2 cellular contexts compared by ENCODE assay signal in the genomic region with DNA sequence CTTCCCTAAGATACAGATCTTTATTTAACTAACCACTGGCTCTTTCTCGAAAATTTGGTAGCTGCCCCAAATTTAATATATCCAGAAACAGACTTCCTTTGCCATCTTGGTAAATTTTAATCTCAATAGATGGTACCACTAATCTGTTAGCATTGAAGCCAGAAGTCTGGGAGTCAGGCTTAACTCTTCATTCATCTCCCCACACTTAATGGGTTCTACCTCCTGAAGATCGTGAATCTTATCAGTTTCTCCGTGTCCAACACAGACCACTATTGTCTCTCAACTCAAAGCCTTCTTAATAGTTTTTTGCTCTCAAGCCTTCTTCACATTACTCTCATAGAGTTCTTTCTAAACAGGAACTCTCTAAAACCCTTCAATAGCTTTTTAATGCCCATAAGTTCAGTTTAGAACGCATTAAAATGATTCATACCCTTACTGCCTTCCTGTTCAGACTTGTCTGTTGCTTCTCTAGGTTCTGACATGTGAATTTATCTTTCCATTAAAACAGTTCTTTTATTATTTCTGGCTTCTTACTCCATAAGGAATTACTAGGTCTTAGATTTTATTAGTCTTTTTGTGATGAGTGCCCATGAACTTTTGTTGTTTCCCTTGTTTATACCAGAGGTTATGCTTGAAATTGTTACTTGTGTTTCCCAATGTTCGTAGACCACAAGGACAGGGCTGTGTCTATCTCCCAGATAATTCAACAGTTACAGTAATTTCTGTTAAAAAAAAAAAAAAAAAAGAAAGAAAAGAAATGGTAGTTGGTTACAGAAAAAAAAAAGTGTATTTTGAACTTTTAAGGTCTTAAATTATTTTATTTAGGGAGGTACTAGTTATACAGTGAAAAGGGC.
A peak's percentile ranks its signal among the peaks of the same experiment; 100 is the strongest.
TF ChIP-seq lines count a peak whose summit lies in the region.

No MANE protein-coding gene starts in this region.

TF ChIP-seq in HEK293, 187 proteins besides CTCF, POLR2A, EP300 and RAD21 (continues in another document):
- TF ChIP-seq, protein P1, sequence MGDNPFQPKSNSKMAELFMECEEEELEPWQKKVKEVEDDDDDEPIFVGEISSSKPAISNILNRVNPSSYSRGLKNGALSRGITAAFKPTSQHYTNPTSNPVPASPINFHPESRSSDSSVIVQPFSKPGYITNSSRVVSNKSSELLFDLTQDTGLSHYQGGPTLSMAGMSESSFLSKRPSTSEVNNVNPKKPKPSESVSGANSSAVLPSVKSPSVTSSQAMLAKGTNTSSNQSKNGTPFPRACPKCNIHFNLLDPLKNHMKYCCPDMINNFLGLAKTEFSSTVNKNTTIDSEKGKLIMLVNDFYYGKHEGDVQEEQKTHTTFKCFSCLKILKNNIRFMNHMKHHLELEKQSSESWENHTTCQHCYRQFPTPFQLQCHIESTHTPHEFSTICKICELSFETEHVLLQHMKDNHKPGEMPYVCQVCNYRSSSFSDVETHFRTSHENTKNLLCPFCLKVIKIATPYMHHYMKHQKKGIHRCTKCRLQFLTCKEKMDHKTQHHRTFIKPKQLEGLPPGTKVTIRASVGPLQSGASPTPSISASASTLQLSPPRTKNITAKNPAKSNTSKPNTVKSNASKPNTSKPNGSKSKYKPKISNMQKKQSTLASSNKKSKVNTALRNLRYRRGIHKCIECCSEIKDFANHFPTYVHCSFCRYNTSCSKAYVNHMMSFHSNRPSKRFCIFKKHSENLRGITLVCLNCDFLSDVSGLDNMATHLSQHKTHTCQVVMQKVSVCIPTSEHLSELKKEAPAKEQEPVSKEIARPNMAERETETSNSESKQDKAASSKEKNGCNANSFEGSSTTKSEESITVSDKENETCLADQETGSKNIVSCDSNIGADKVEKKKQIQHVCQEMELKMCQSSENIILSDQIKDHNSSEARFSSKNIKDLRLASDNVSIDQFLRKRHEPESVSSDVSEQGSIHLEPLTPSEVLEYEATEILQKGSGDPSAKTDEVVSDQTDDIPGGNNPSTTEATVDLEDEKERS (tag by site-specific recombination; IDR thresholded peaks at IDR 0.05), result no peak
- TF ChIP-seq ZNF174 (tag by site-specific recombination; IDR thresholded peaks at IDR 0.05) (no peak), ZNF341 (tag by site-specific recombination; IDR thresholded peaks at IDR 0.05; ENCODE audit: low read depth) (no peak), ZNF140 (tag by site-specific recombination; IDR thresholded peaks at IDR 0.05) (no peak), GLIS2 (tag by site-specific recombination; IDR thresholded peaks at IDR 0.05) (no peak), ZNF248 (tag by site-specific recombination; IDR thresholded peaks at IDR 0.05) (no peak), HOXA7 (CRISPR knock-in tag; IDR thresholded peaks at IDR 0.05; ENCODE audit: borderline replicate concordance) (no peak), ZNF48 (tag by site-specific recombination; IDR thresholded peaks at IDR 0.05) (no peak), ZNF473 (tag by site-specific recombination; IDR thresholded peaks at IDR 0.05) (no peak), ZNF544 (tag by site-specific recombination; IDR thresholded peaks at IDR 0.05) (no peak)
- TF ChIP-seq, protein P2, sequence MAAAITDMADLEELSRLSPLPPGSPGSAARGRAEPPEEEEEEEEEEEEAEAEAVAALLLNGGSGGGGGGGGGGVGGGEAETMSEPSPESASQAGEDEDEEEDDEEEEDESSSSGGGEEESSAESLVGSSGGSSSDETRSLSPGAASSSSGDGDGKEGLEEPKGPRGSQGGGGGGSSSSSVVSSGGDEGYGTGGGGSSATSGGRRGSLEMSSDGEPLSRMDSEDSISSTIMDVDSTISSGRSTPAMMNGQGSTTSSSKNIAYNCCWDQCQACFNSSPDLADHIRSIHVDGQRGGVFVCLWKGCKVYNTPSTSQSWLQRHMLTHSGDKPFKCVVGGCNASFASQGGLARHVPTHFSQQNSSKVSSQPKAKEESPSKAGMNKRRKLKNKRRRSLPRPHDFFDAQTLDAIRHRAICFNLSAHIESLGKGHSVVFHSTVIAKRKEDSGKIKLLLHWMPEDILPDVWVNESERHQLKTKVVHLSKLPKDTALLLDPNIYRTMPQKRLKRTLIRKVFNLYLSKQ (tag by site-specific recombination; IDR thresholded peaks at IDR 0.05; ENCODE audit: borderline replicate concordance), result no peak
- TF ChIP-seq, protein P3, sequence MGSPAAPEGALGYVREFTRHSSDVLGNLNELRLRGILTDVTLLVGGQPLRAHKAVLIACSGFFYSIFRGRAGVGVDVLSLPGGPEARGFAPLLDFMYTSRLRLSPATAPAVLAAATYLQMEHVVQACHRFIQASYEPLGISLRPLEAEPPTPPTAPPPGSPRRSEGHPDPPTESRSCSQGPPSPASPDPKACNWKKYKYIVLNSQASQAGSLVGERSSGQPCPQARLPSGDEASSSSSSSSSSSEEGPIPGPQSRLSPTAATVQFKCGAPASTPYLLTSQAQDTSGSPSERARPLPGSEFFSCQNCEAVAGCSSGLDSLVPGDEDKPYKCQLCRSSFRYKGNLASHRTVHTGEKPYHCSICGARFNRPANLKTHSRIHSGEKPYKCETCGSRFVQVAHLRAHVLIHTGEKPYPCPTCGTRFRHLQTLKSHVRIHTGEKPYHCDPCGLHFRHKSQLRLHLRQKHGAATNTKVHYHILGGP (tag by site-specific recombination; IDR thresholded peaks at IDR 0.05), result peak; percentile 82
- TF ChIP-seq, protein P4, sequence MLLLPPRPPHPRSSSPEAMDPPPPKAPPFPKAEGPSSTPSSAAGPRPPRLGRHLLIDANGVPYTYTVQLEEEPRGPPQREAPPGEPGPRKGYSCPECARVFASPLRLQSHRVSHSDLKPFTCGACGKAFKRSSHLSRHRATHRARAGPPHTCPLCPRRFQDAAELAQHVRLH (tag by site-specific recombination; IDR thresholded peaks at IDR 0.05), result peak; percentile 73
- TF ChIP-seq, protein P5, sequence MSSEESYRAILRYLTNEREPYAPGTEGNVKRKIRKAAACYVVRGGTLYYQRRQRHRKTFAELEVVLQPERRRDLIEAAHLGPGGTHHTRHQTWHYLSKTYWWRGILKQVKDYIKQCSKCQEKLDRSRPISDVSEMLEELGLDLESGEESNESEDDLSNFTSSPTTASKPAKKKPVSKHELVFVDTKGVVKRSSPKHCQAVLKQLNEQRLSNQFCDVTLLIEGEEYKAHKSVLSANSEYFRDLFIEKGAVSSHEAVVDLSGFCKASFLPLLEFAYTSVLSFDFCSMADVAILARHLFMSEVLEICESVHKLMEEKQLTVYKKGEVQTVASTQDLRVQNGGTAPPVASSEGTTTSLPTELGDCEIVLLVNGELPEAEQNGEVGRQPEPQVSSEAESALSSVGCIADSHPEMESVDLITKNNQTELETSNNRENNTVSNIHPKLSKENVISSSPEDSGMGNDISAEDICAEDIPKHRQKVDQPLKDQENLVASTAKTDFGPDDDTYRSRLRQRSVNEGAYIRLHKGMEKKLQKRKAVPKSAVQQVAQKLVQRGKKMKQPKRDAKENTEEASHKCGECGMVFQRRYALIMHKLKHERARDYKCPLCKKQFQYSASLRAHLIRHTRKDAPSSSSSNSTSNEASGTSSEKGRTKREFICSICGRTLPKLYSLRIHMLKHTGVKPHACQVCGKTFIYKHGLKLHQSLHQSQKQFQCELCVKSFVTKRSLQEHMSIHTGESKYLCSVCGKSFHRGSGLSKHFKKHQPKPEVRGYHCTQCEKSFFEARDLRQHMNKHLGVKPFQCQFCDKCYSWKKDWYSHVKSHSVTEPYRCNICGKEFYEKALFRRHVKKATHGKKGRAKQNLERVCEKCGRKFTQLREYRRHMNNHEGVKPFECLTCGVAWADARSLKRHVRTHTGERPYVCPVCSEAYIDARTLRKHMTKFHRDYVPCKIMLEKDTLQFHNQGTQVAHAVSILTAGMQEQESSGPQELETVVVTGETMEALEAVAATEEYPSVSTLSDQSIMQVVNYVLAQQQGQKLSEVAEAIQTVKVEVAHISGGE (tag by site-specific recombination; conservative IDR thresholded peaks at IDR 0.05; ENCODE audit: low read depth), result 0 out of 2 replicates have a peak, but pooled peaks have one; percentile 5

TF ChIP-seq in endothelial cell of umbilical vein, 7 proteins besides CTCF, POLR2A, EP300 and RAD21:
- TF ChIP-seq GATA2 (IDR thresholded peaks at IDR 0.05; ENCODE audit: insufficient read depth, insufficient read length, low read depth, low read length) (no peak), FOS (IDR thresholded peaks at IDR 0.05; ENCODE audit: borderline replicate concordance, insufficient read depth, low read length) (peak; percentile 52)
